ENCODE assay signal across 21 cellular contexts in genomic region chr18:58232674-58233073, GRCh38.
"Had no signal": no experiment of that assay in that cellular context is flagged by ENCODE, and none has a peak within 500 bp of the region (broad histone marks: within the 10 kb centered on the region; RNA-seq: fewer than 3 reads in every experiment).

No MANE protein-coding gene starts in this region.

- DNase-seq: activated CD4-positive, alpha-beta memory T cell treated with anti-CD3 and anti-CD28 coated beads, Interleukin-2, amount 10 ng/mL, durations not matched to agents 7 days and 5 days; activated CD4-positive, alpha-beta T cell treated with anti-CD3 and anti-CD28 coated beads for 36 hours; activated CD8-positive, alpha-beta memory T cell treated with anti-CD3 and anti-CD28 coated beads, Interleukin-2, amount 50 U/mL, for 48 hours; activated naive CD4-positive, alpha-beta T cell treated with Interleukin-2 at 50 U/mL for 16 hours; activated naive CD8-positive, alpha-beta T cell treated with anti-CD3 and anti-CD28 coated beads, Interleukin-2, amount 50 U/mL, for 24 hours; effector CD8-positive, alpha-beta T cell; heart right ventricle; nucleus accumbens; psoas muscle; stimulated activated CD4-positive, alpha-beta T cell treated with anti-CD3 and anti-CD28 coated beads, Interleukin-2, amount 100 ng/mL, for 48 hours; stimulated activated CD8-positive, alpha-beta memory T cell treated with anti-CD3 and anti-CD28 coated beads, Interleukin-4, amount 100 ng/mL, for 48 hours; T-cell; T1000; WERI-Rb-1 had no signal

- H3K27ac ChIP-seq: ascending aorta, cardiac muscle cell, heart right ventricle, psoas muscle, thoracic aorta, WERI-Rb-1 had no signal

- H3K9me3 ChIP-seq: ascending aorta, mucosa of descending colon, psoas muscle, thoracic aorta had no signal

- H3K27me3 Mint-ChIP-seq: activated CD4-positive, alpha-beta memory T cell treated with anti-CD3 and anti-CD28 coated beads, Interleukin-2, amount 10 ng/mL, durations not matched to agents 7 days and 5 days; activated CD4-positive, alpha-beta T cell treated with anti-CD3 and anti-CD28 coated beads for 36 hours; activated naive CD8-positive, alpha-beta T cell treated with anti-CD3 and anti-CD28 coated beads, Interleukin-2, amount 50 U/mL, for 24 hours; natural killer cell treated with Interleukin-12 subunit alpha and Interleukin-12 subunit beta and Interleukin-15 and Interleukin-18, amount 100 ng/mL, for 72 hours; stimulated activated naive CD8-positive, alpha-beta T cell treated with anti-CD3 and anti-CD28 coated beads, Interleukin-15, Interleukin-2, amounts not matched to agents 100 ng/mL and 50 ng/mL, for 24 hours; T-cell had no signal

- H3K4me1 Mint-ChIP-seq: activated CD4-positive, alpha-beta memory T cell treated with anti-CD3 and anti-CD28 coated beads, Interleukin-2, amount 10 ng/mL, durations not matched to agents 7 days and 5 days; activated CD4-positive, alpha-beta T cell treated with anti-CD3 and anti-CD28 coated beads for 36 hours; T-cell had no signal

- H3K4me3 ChIP-seq: ascending aorta, cardiac muscle cell, heart right ventricle, mucosa of descending colon, psoas muscle, thoracic aorta had no signal

- H3K27ac Mint-ChIP-seq: activated CD4-positive, alpha-beta memory T cell treated with anti-CD3 and anti-CD28 coated beads, Interleukin-2, amount 10 ng/mL, durations not matched to agents 7 days and 5 days; activated CD4-positive, alpha-beta T cell treated with anti-CD3 and anti-CD28 coated beads for 36 hours; activated naive CD8-positive, alpha-beta T cell treated with anti-CD3 and anti-CD28 coated beads, Interleukin-2, amount 50 U/mL, for 24 hours; activated T-helper 1 cell treated with anti-CD3 and anti-CD28 coated beads, Interleukin-12 subunit alpha, Interleukin-12 subunit beta, Interleukin-2, Interleukin-4 antibody, amounts not matched to agents 30 ng/mL and 10 ng/mL and 1 ng/mL, durations not matched to agents 14 hours and 24 hours and 36 hours; natural killer cell treated with Interleukin-12 subunit alpha and Interleukin-12 subunit beta and Interleukin-15 and Interleukin-18, amount 100 ng/mL, for 72 hours; stimulated activated naive CD8-positive, alpha-beta T cell treated with anti-CD3 and anti-CD28 coated beads, Interleukin-15, Interleukin-2, amounts not matched to agents 100 ng/mL and 50 ng/mL, for 24 hours; T-cell had no signal

- H3K36me3 ChIP-seq: ascending aorta, cardiac muscle cell, heart right ventricle, thoracic aorta had no signal

- H3K4me1 ChIP-seq: ascending aorta, heart right ventricle, psoas muscle had no signal

- H3K27me3 ChIP-seq: ascending aorta, cardiac muscle cell, heart right ventricle had no signal

- H3K4me3 Mint-ChIP-seq: activated CD4-positive, alpha-beta memory T cell treated with anti-CD3 and anti-CD28 coated beads, Interleukin-2, amount 10 ng/mL, durations not matched to agents 7 days and 5 days; activated CD4-positive, alpha-beta T cell treated with anti-CD3 and anti-CD28 coated beads for 36 hours; activated naive CD8-positive, alpha-beta T cell treated with anti-CD3 and anti-CD28 coated beads, Interleukin-2, amount 50 U/mL, for 24 hours; activated T-helper 1 cell treated with anti-CD3 and anti-CD28 coated beads, Interleukin-12 subunit alpha, Interleukin-12 subunit beta, Interleukin-2, Interleukin-4 antibody, amounts not matched to agents 30 ng/mL and 10 ng/mL and 1 ng/mL, durations not matched to agents 14 hours and 24 hours and 36 hours; natural killer cell treated with Interleukin-12 subunit alpha and Interleukin-12 subunit beta and Interleukin-15 and Interleukin-18, amount 100 ng/mL, for 72 hours; stimulated activated naive CD8-positive, alpha-beta T cell treated with anti-CD3 and anti-CD28 coated beads, Interleukin-15, Interleukin-2, amounts not matched to agents 100 ng/mL and 50 ng/mL, for 24 hours; T-cell had no signal

- H3K36me3 Mint-ChIP-seq: natural killer cell treated with Interleukin-12 subunit alpha and Interleukin-12 subunit beta and Interleukin-15 and Interleukin-18, amount 100 ng/mL, for 72 hours; T-cell had no signal

- H3K9me3 Mint-ChIP-seq: activated CD4-positive, alpha-beta memory T cell treated with anti-CD3 and anti-CD28 coated beads, Interleukin-2, amount 10 ng/mL, durations not matched to agents 7 days and 5 days; activated T-helper 1 cell treated with anti-CD3 and anti-CD28 coated beads, Interleukin-12 subunit alpha, Interleukin-12 subunit beta, Interleukin-2, Interleukin-4 antibody, amounts not matched to agents 30 ng/mL and 10 ng/mL and 1 ng/mL, durations not matched to agents 14 hours and 24 hours and 36 hours; natural killer cell treated with Interleukin-12 subunit alpha and Interleukin-12 subunit beta and Interleukin-15 and Interleukin-18, amount 100 ng/mL, for 72 hours; stimulated activated naive CD8-positive, alpha-beta T cell treated with anti-CD3 and anti-CD28 coated beads, Interleukin-15, Interleukin-2, amounts not matched to agents 100 ng/mL and 50 ng/mL, for 24 hours; T-cell had no signal

- ATAC-seq: activated CD4-positive, alpha-beta T cell treated with anti-CD3 and anti-CD28 coated beads for 36 hours; activated naive CD8-positive, alpha-beta T cell treated with anti-CD3 and anti-CD28 coated beads, Interleukin-2, amount 50 U/mL, for 24 hours; natural killer cell treated with Interleukin-12 subunit alpha and Interleukin-12 subunit beta and Interleukin-15 and Interleukin-18, amount 100 ng/mL, for 72 hours; T-cell had no signal
